Comparison of ENCODE assay signal across 8 cellular contexts in genomic region chr1:46246548-46247432, GRCh38. TPM values are rescaled to one million over a fixed set of nuclear protein-coding genes. Genes with fewer than 3 reads are reported as not detected.
DNase-seq lines count a peak whose midpoint lies in the region; ATAC-seq and TF ChIP-seq lines count a peak whose summit lies in the region.

No MANE protein-coding gene starts in this region.

- no peaks in the 10 kb centered on the region for H3K27me3 ChIP-seq in AG04450 (ENCODE audit: control insufficient read depth, insufficient read depth, low read length)
- H3K27me3 ChIP-seq in osteoblast (ENCODE audit: insufficient read depth, low read length) = no peaks in the 10 kb centered on the region
- no peaks in the 10 kb centered on the region for H3K27me3 ChIP-seq in tibial nerve

- peak overlapping the region; percentile 94 to 98 for H3K4me3 Mint-ChIP-seq in activated T-cell treated with anti-CD3 and anti-CD28 coated beads, Interleukin-2, amount 50 U/mL, for 72 hours

- peak overlapping the region; percentile 81 for H3K27ac Mint-ChIP-seq in activated T-cell treated with anti-CD3 and anti-CD28 coated beads, Interleukin-2, amount 50 U/mL, for 72 hours

- TF ChIP-seq CTCF in AG04450 (IDR thresholded peaks at IDR 0.05; ENCODE audit: low read depth, low read length) (no peak), fibroblast of villous mesenchyme (IDR thresholded peaks at IDR 0.05; ENCODE audit: insufficient read depth, low read depth, low read length) (no peak), osteoblast (IDR thresholded peaks at IDR 0.05; ENCODE audit: extremely low read depth, low read depth, low read length) (no peak), tibial nerve (IDR thresholded peaks at IDR 0.05) (no peak)

- H3K4me1 Mint-ChIP-seq in activated T-cell treated with anti-CD3 and anti-CD28 coated beads, Interleukin-2, amount 50 U/mL, for 72 hours (ENCODE audit: low read depth) = peaks cover 37% of the 10 kb centered on the region

- H3K27ac ChIP-seq in AG04450 (ENCODE audit: low read depth, low read length) = peak overlapping the region; percentile 83
- H3K27ac ChIP-seq in osteoblast (ENCODE audit: low read depth, low read length) = peak overlapping the region; percentile 95
- peak overlapping the region in 2 of 4 donors; percentile 49 to 51 for H3K27ac ChIP-seq in tibial nerve

- TF ChIP-seq POLR2A in tibial nerve (IDR thresholded peaks at IDR 0.05) = no peak

- POLR2A ChIA-PET in AG04450 (lab: Yijun Ruan, JAX) = interaction anchor here (0.6 to 1.3 kb wide), 9 partner anchors 23 to 726 kb away, joined by 3 to 18 read pairs (median 5); partner anchors contain the start of genes LRRC41, MKNK1, PRDX1 and UQCRH

- ATAC-seq in GM18508 (IDR thresholded peaks at IDR 0.05; ENCODE audit: insufficient read depth, unreplicated experiment) (peak; percentile 17), HG02970 (IDR thresholded peaks at IDR 0.05; ENCODE audit: low FRiP score, unreplicated experiment) (peak; percentile 41)
- ATAC-seq in activated T-cell treated with anti-CD3 and anti-CD28 coated beads, Interleukin-2, amount 50 U/mL, for 72 hours (replicated peaks in 1 of 2) = peak; percentile 79

- no peaks in the 10 kb centered on the region for H3K9me3 Mint-ChIP-seq in activated T-cell treated with anti-CD3 and anti-CD28 coated beads, Interleukin-2, amount 50 U/mL, for 72 hours

- H3K4me3 ChIP-seq in AG04450 (ENCODE audit: low read depth, low read length) (peak overlapping the region; percentile 92), fibroblast of villous mesenchyme (ENCODE audit: low read depth, low read length) (peak overlapping the region; percentile 81), osteoblast (ENCODE audit: insufficient read depth, low read length) (peak overlapping the region; percentile 98), tibial nerve (peak overlapping the region; percentile 45 to 72 (median 66))

- H3K79me2 ChIP-seq in osteoblast (ENCODE audit: insufficient read depth, low read length) = peaks cover 16% of the 10 kb centered on the region

- H3K36me3 Mint-ChIP-seq in activated T-cell treated with anti-CD3 and anti-CD28 coated beads, Interleukin-2, amount 50 U/mL, for 72 hours (ENCODE audit: insufficient read depth in 2 of 2) = peaks cover 8 to 12% of the 10 kb centered on the region in 2 donors

- H3K9me3 ChIP-seq in AG04450 (ENCODE audit: control insufficient read depth, insufficient read depth, low read length) (no peaks in the 10 kb centered on the region), osteoblast (ENCODE audit: low read depth, low read length) (no peaks in the 10 kb centered on the region), tibial nerve (no peaks in the 10 kb centered on the region)

- peak overlapping the region; percentile 99 for H2AFZ ChIP-seq in osteoblast (ENCODE audit: low read length)

- no peaks in the 10 kb centered on the region for H3K27me3 Mint-ChIP-seq in activated T-cell treated with anti-CD3 and anti-CD28 coated beads, Interleukin-2, amount 50 U/mL, for 72 hours (ENCODE audit: low read depth)

- DNase-seq in AG04450 (ENCODE audit: low read depth, low spot score) = no peak
- peak; percentile 95 for DNase-seq in NCI-H510A (lab: John Stamatoyannopoulos, UW)
- DNase-seq in activated T-cell treated with anti-CD3 and anti-CD28 coated beads, Interleukin-2, amount 50 U/mL, for 72 hours = peak; percentile 68 to 74
- peak; percentile 51 for DNase-seq in fibroblast of villous mesenchyme (ENCODE audit: low read depth)
- DNase-seq in osteoblast (ENCODE audit: insufficient read length, low spot score, missing footprints) = peak; percentile 99
- DNase-seq in tibial nerve (ENCODE audit: low spot score in 2 of 2) = peak in 1 of 2 donors; percentile 17

- H4K20me1 ChIP-seq in osteoblast (ENCODE audit: insufficient read depth, low read length) = no peaks in the 10 kb centered on the region

- H3K36me3 ChIP-seq in osteoblast (ENCODE audit: insufficient read depth, low read length) (no peaks in the 10 kb centered on the region), tibial nerve (no peaks in the 10 kb centered on the region)

- peak overlapping the region; percentile 99 for H3K4me2 ChIP-seq in osteoblast (ENCODE audit: insufficient read depth, low read length)

- CTCF ChIA-PET in AG04450 (lab: Charles Lee) = interaction anchor here (0.6 to 1.8 kb wide), 8 partner anchors 13 to 943 kb away, joined by 3 to 17 read pairs (median 4); no protein-coding TSS in a partner anchor

- no peak for TF ChIP-seq EP300 in tibial nerve (IDR thresholded peaks at IDR 0.05)

- 2 to 3% methylated on average over 23 to 34 of the region's 34 CpGs for WGBS in tibial nerve, 2 donors

- H3K4me1 ChIP-seq in osteoblast (ENCODE audit: insufficient read depth, low read length) = peaks cover 16% of the 10 kb centered on the region
- peaks cover 0 to 16% (median 7%) of the 10 kb centered on the region in 4 donors for H3K4me1 ChIP-seq in tibial nerve

RNA-seq across cellular contexts. Expression of gene RAD54L, which starts 0.8 kb away (rescaled TPM):
- polyA plus RNA-seq in AG04450 (2011; rRNA removed) = 1.8 and 1.9 TPM in 2 replicates
- 2.7 and 3.1 TPM in 2 replicates for polyA minus RNA-seq in AG04450 (2011; rRNA and poly(A)+ RNA removed)
- 10 to 100 TPM; 33.1 to 34.9 TPM for total RNA-seq in activated T-cell treated with anti-CD3 and anti-CD28 coated beads, Interleukin-2, amount 50 U/mL, for 72 hours
- total RNA-seq in fibroblast of villous mesenchyme = 2.6 and 3.0 TPM in 2 replicates
- total RNA-seq in osteoblast = 0.59 and 1.4 TPM in 2 replicates
- 1 to 10 TPM in 3 of 4 donors, not detected in 1; 1.3 to 2.1 (median 1.5) TPM for total RNA-seq in tibial nerve

RNA-seq across cellular contexts. Expression of gene LURAP1, which starts 43.7 kb away (rescaled TPM):
- 2.4 and 2.6 TPM in 2 replicates for polyA plus RNA-seq in AG04450 (2011; rRNA removed)
- polyA minus RNA-seq in AG04450 (2011; rRNA and poly(A)+ RNA removed) = 2.1 and 2.9 TPM in 2 replicates
- under 1 TPM in 1 of 2 donors, not detected in 1; 0.21 TPM for total RNA-seq in activated T-cell treated with anti-CD3 and anti-CD28 coated beads, Interleukin-2, amount 50 U/mL, for 72 hours
- total RNA-seq in fibroblast of villous mesenchyme (3.2 and 3.9 TPM in 2 replicates), osteoblast (4.1 and 4.3 TPM in 2 replicates), tibial nerve (10 to 100 TPM; 19.0 to 26.1 (median 23.8) TPM)

RNA-seq across cellular contexts. Expression of gene POMGNT1, which starts 48.6 kb away (rescaled TPM):
- polyA plus RNA-seq in AG04450 (2011; rRNA removed) = 41.9 and 50.8 TPM in 2 replicates
- 48.1 and 55.6 TPM in 2 replicates for polyA minus RNA-seq in AG04450 (2011; rRNA and poly(A)+ RNA removed)
- 10 to 100 TPM; 30.8 to 35.5 TPM for total RNA-seq in activated T-cell treated with anti-CD3 and anti-CD28 coated beads, Interleukin-2, amount 50 U/mL, for 72 hours
- total RNA-seq in fibroblast of villous mesenchyme = 52.8 and 81.2 TPM in 2 replicates
- 43.9 and 45.6 TPM in 2 replicates for total RNA-seq in osteoblast
- total RNA-seq in tibial nerve = 10 to 100 TPM; 53.8 to 71.5 (median 62.8) TPM

RNA-seq across cellular contexts. Expression of gene LRRC41, which starts 56.6 kb away (rescaled TPM):
- polyA plus RNA-seq in AG04450 (2011; rRNA removed) = 66.3 and 80.2 TPM in 2 replicates
- 84.9 and 115 TPM in 2 replicates for polyA minus RNA-seq in AG04450 (2011; rRNA and poly(A)+ RNA removed)
- 10 to 100 TPM; 47.7 to 53.4 TPM for total RNA-seq in activated T-cell treated with anti-CD3 and anti-CD28 coated beads, Interleukin-2, amount 50 U/mL, for 72 hours
- total RNA-seq in fibroblast of villous mesenchyme (106 and 123 TPM in 2 replicates), osteoblast (103 and 104 TPM in 2 replicates), tibial nerve (10 to 100 TPM; 80.4 to 83.9 (median 83.2) TPM)

RNA-seq across cellular contexts. Expression of gene UQCRH, which starts 56.7 kb away (rescaled TPM):
- polyA plus RNA-seq in AG04450 (2011; rRNA removed) = 611 and 757 TPM in 2 replicates
- 86.6 and 116 TPM in 2 replicates for polyA minus RNA-seq in AG04450 (2011; rRNA and poly(A)+ RNA removed)
- total RNA-seq in activated T-cell treated with anti-CD3 and anti-CD28 coated beads, Interleukin-2, amount 50 U/mL, for 72 hours = 100 to 1,000 TPM; 287 to 303 TPM
- total RNA-seq in fibroblast of villous mesenchyme (194 and 249 TPM in 2 replicates), osteoblast (197 and 202 TPM in 2 replicates), tibial nerve (100 to 1,000 TPM; 195 to 294 (median 255) TPM)

Comparison
In these comparisons a context has a peak if more than half of its experiments do, and no peak if none do; other contexts are left out.
1. ATAC-seq: peak in every context shown above with its lines; median percentile 79 in activated T-cell treated with anti-CD3 and anti-CD28 coated beads, Interleukin-2, amount 50 U/mL, for 72 hours; 41 in HG02970; 17 in GM18508.